In genomic region chr18:2316686-2317308, GRCh38 we compare ENCODE assay signal across 2 cellular contexts.
TF ChIP-seq lines count a peak whose summit lies in the region.

No MANE protein-coding gene starts in this region.

TF ChIP-seq in SK-N-SH, 30 proteins besides CTCF, POLR2A, EP300 and RAD21 (continued from another document):
- TF ChIP-seq IRF3 (IDR thresholded peaks at IDR 0.05; ENCODE audit: low read depth, low read length) (no peak), ZBTB33 (IDR thresholded peaks at IDR 0.05; ENCODE audit: borderline replicate concordance, low read depth) (no peak), RXRA (IDR thresholded peaks at IDR 0.05; ENCODE audit: borderline replicate concordance, low read depth) (no peak), EZH2phosphoT487 (IDR thresholded peaks at IDR 0.05; ENCODE audit: borderline replicate concordance, low read depth) (no peak), GATA2 (CRISPR knock-in tag; IDR thresholded peaks at IDR 0.05) (no peak)

TF ChIP-seq in SK-N-SH treated with all-trans-retinoic acid at 6 μM for 48 hours, 23 proteins besides CTCF, POLR2A, EP300 and RAD21 (continued from another document):
- TF ChIP-seq PATZ1 (CRISPR knock-in tag; IDR thresholded peaks at IDR 0.05; ENCODE audit: borderline replicate concordance) (no peak), ZNF565 (CRISPR knock-in tag; conservative IDR thresholded peaks at IDR 0.05; ENCODE audit: low read depth) (no peak)
